23 cellular contexts compared by ENCODE assay signal in the genomic region with DNA sequence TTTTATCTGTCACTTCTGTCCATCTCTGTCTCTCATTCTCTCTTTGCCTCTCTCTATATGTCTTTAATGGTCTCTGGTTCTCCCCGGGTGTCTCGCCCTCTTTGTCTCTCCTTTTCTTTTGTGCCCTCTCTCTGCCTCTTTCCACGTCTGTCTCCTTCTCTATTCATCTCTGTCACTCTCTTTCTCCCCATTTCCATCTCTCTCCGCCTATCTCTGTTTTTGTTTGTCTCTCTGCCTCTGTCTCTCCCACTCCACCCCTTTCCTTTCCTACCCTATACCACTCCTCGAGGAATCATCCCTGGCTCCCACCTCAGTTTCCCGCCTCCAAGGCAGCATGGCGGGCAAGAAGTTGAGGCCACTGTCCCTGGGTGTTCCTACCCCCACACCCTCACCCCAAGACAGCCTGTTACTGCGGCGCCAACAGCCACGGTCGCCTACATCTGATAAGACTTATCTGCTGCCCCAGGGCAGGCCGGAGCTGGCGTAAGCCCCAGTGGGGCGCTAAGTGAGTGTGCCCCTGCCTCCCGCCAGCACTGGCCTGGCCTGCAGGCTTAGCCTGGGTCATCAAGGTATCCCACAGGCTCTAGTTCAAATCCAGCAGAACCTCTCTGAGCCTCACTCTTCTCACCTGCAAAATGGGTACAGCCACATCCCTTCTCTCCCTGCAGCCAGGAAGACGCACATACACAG. TPM values are rescaled to one million over a fixed set of nuclear protein-coding genes. Genes with fewer than 3 reads are reported as not detected.
"Had no signal": no experiment of that assay in that cellular context is flagged by ENCODE, and none has a peak within 500 bp of the region (broad histone marks: within the 10 kb centered on the region; RNA-seq: fewer than 3 reads in every experiment).

No MANE protein-coding gene starts in this region.

- H3K4me3 Mint-ChIP-seq: activated CD4-positive, alpha-beta memory T cell treated with anti-CD3 and anti-CD28 coated beads, Interleukin-2, amount 10 ng/mL, durations not matched to agents 7 days and 5 days; activated CD4-positive, alpha-beta T cell treated with anti-CD3 and anti-CD28 coated beads for 36 hours; activated CD8-positive, alpha-beta memory T cell treated with anti-CD3 and anti-CD28 coated beads, Interleukin-2, amount 10 ng/mL, durations not matched to agents 7 days and 5 days; activated naive CD8-positive, alpha-beta T cell treated with anti-CD3 and anti-CD28 coated beads for 36 hours; activated T-helper 17 cell treated with anti-CD3 and anti-CD28 coated beads, Interleukin-2, amount 50 U/mL, for 72 hours; naive thymus-derived CD8-positive, alpha-beta T cell; WTC11 had no signal

- H3K27me3 Mint-ChIP-seq: activated naive CD8-positive, alpha-beta T cell treated with anti-CD3 and anti-CD28 coated beads for 36 hours; naive thymus-derived CD8-positive, alpha-beta T cell had no signal

- H3K79me2 ChIP-seq: parathyroid adenoma had no signal

- H3K9me3 Mint-ChIP-seq: activated CD4-positive, alpha-beta memory T cell treated with anti-CD3 and anti-CD28 coated beads, Interleukin-2, amount 10 ng/mL, durations not matched to agents 7 days and 5 days; activated naive CD8-positive, alpha-beta T cell treated with anti-CD3 and anti-CD28 coated beads for 36 hours; activated T-helper 17 cell treated with anti-CD3 and anti-CD28 coated beads, Interleukin-2, amount 50 U/mL, for 72 hours; WTC11 had no signal

- H3K4me1 ChIP-seq: esophagus muscularis mucosa, gastroesophageal sphincter, heart right ventricle, parathyroid adenoma, spleen, tibial nerve had no signal

- H3K36me3 ChIP-seq: esophagus muscularis mucosa, gastroesophageal sphincter, heart right ventricle, spleen, tibial nerve had no signal

- DNase-seq: activated CD4-positive, alpha-beta memory T cell treated with anti-CD3 and anti-CD28 coated beads, Interleukin-2, amount 10 ng/mL, durations not matched to agents 7 days and 5 days; activated CD4-positive, alpha-beta T cell treated with anti-CD3 and anti-CD28 coated beads for 36 hours; activated CD8-positive, alpha-beta memory T cell treated with anti-CD3 and anti-CD28 coated beads, Interleukin-2, amount 10 ng/mL, durations not matched to agents 7 days and 5 days; activated naive CD4-positive, alpha-beta T cell; activated naive CD8-positive, alpha-beta T cell treated with anti-CD3 and anti-CD28 coated beads for 36 hours; amniotic stem cell; effector CD4-positive, alpha-beta T cell; heart right ventricle; left ventricle myocardium superior; naive thymus-derived CD8-positive, alpha-beta T cell; spleen; stimulated activated CD4-positive, alpha-beta T cell treated with anti-CD3 and anti-CD28 coated beads, Interleukin-4, amount 100 ng/mL, for 4 hours; stimulated activated naive CD4-positive, alpha-beta T cell; substantia nigra had no signal

- H3K4me3 ChIP-seq: esophagus muscularis mucosa, gastroesophageal sphincter, heart right ventricle, spleen, tibial nerve had no signal

- ATAC-seq: activated CD4-positive, alpha-beta T cell treated with anti-CD3 and anti-CD28 coated beads for 36 hours; activated CD8-positive, alpha-beta memory T cell treated with anti-CD3 and anti-CD28 coated beads, Interleukin-2, amount 10 ng/mL, durations not matched to agents 7 days and 5 days; activated T-helper 17 cell treated with anti-CD3 and anti-CD28 coated beads, Interleukin-2, amount 50 U/mL, for 72 hours; gastroesophageal sphincter; heart right ventricle; left ventricle myocardium superior; naive thymus-derived CD8-positive, alpha-beta T cell; WTC11 had no signal

- H3K4me1 Mint-ChIP-seq: activated T-helper 17 cell treated with anti-CD3 and anti-CD28 coated beads, Interleukin-2, amount 50 U/mL, for 72 hours; WTC11 had no signal

- H3K27ac ChIP-seq: esophagus muscularis mucosa, gastroesophageal sphincter, heart right ventricle, parathyroid adenoma, spleen, tibial nerve had no signal

- H3K9ac ChIP-seq: parathyroid adenoma had no signal

- H3K27ac Mint-ChIP-seq: activated CD4-positive, alpha-beta memory T cell treated with anti-CD3 and anti-CD28 coated beads, Interleukin-2, amount 10 ng/mL, durations not matched to agents 7 days and 5 days; activated CD4-positive, alpha-beta T cell treated with anti-CD3 and anti-CD28 coated beads for 36 hours; activated CD8-positive, alpha-beta memory T cell treated with anti-CD3 and anti-CD28 coated beads, Interleukin-2, amount 10 ng/mL, durations not matched to agents 7 days and 5 days; activated naive CD8-positive, alpha-beta T cell treated with anti-CD3 and anti-CD28 coated beads for 36 hours; activated T-helper 17 cell treated with anti-CD3 and anti-CD28 coated beads, Interleukin-2, amount 50 U/mL, for 72 hours; WTC11 had no signal

- H2AFZ ChIP-seq: parathyroid adenoma had no signal

- H3K36me3 Mint-ChIP-seq: activated CD8-positive, alpha-beta memory T cell treated with anti-CD3 and anti-CD28 coated beads, Interleukin-2, amount 10 ng/mL, durations not matched to agents 7 days and 5 days; activated naive CD8-positive, alpha-beta T cell treated with anti-CD3 and anti-CD28 coated beads for 36 hours; naive thymus-derived CD8-positive, alpha-beta T cell; WTC11 had no signal

- H3K9me3 ChIP-seq: esophagus muscularis mucosa, gastroesophageal sphincter, heart right ventricle, spleen, tibial nerve had no signal

RNA-seq across cellular contexts. Expression of a gene that starts 0.7 kb away (rescaled TPM):
- total RNA-seq: activated CD4-positive, alpha-beta memory T cell treated with anti-CD3 and anti-CD28 coated beads, Interleukin-2, amount 10 ng/mL, durations not matched to agents 7 days and 5 days; activated CD4-positive, alpha-beta T cell treated with anti-CD3 and anti-CD28 coated beads for 36 hours; activated CD8-positive, alpha-beta memory T cell treated with anti-CD3 and anti-CD28 coated beads, Interleukin-2, amount 10 ng/mL, durations not matched to agents 7 days and 5 days; activated naive CD8-positive, alpha-beta T cell treated with anti-CD3 and anti-CD28 coated beads for 36 hours; activated T-helper 17 cell treated with anti-CD3 and anti-CD28 coated beads, Interleukin-2, amount 50 U/mL, for 72 hours; cerebellum; gastroesophageal sphincter; kidney epithelial cell; left ventricle myocardium superior; naive thymus-derived CD8-positive, alpha-beta T cell; T-helper 1 cell treated with Interleukin-12 subunit alpha and Interleukin-12 subunit beta and Interleukin-4 antibody, amounts not matched to agents 30 ng/mL and 1 ng/mL, for 36 hours had no signal
- polyA plus RNA-seq: naive thymus-derived CD8-positive, alpha-beta T cell had no signal

RNA-seq across cellular contexts. Expression of a gene that starts 24.1 kb away (rescaled TPM):
- total RNA-seq: activated CD4-positive, alpha-beta memory T cell treated with anti-CD3 and anti-CD28 coated beads, Interleukin-2, amount 10 ng/mL, durations not matched to agents 7 days and 5 days; activated CD4-positive, alpha-beta T cell treated with anti-CD3 and anti-CD28 coated beads for 36 hours; activated CD8-positive, alpha-beta memory T cell treated with anti-CD3 and anti-CD28 coated beads, Interleukin-2, amount 10 ng/mL, durations not matched to agents 7 days and 5 days; activated naive CD8-positive, alpha-beta T cell treated with anti-CD3 and anti-CD28 coated beads for 36 hours; activated T-helper 17 cell treated with anti-CD3 and anti-CD28 coated beads, Interleukin-2, amount 50 U/mL, for 72 hours; cerebellum; esophagus muscularis mucosa; gastroesophageal sphincter; heart right ventricle; kidney epithelial cell; left ventricle myocardium superior; naive thymus-derived CD8-positive, alpha-beta T cell; spleen; T-helper 1 cell treated with Interleukin-12 subunit alpha and Interleukin-12 subunit beta and Interleukin-4 antibody, amounts not matched to agents 30 ng/mL and 1 ng/mL, for 36 hours; tibial nerve; WTC11 had no signal
- polyA plus RNA-seq: heart right ventricle; naive thymus-derived CD8-positive, alpha-beta T cell; spleen had no signal

RNA-seq across cellular contexts. Expression of a gene that starts 40.6 kb away (rescaled TPM):
- total RNA-seq: activated CD4-positive, alpha-beta memory T cell treated with anti-CD3 and anti-CD28 coated beads, Interleukin-2, amount 10 ng/mL, durations not matched to agents 7 days and 5 days; activated CD4-positive, alpha-beta T cell treated with anti-CD3 and anti-CD28 coated beads for 36 hours; activated CD8-positive, alpha-beta memory T cell treated with anti-CD3 and anti-CD28 coated beads, Interleukin-2, amount 10 ng/mL, durations not matched to agents 7 days and 5 days; esophagus muscularis mucosa; gastroesophageal sphincter; heart right ventricle; kidney epithelial cell; left ventricle myocardium superior; naive thymus-derived CD8-positive, alpha-beta T cell; T-helper 1 cell treated with Interleukin-12 subunit alpha and Interleukin-12 subunit beta and Interleukin-4 antibody, amounts not matched to agents 30 ng/mL and 1 ng/mL, for 36 hours; tibial nerve; WTC11 had no signal
- polyA plus RNA-seq: naive thymus-derived CD8-positive, alpha-beta T cell had no signal
